In the genomic region with DNA sequence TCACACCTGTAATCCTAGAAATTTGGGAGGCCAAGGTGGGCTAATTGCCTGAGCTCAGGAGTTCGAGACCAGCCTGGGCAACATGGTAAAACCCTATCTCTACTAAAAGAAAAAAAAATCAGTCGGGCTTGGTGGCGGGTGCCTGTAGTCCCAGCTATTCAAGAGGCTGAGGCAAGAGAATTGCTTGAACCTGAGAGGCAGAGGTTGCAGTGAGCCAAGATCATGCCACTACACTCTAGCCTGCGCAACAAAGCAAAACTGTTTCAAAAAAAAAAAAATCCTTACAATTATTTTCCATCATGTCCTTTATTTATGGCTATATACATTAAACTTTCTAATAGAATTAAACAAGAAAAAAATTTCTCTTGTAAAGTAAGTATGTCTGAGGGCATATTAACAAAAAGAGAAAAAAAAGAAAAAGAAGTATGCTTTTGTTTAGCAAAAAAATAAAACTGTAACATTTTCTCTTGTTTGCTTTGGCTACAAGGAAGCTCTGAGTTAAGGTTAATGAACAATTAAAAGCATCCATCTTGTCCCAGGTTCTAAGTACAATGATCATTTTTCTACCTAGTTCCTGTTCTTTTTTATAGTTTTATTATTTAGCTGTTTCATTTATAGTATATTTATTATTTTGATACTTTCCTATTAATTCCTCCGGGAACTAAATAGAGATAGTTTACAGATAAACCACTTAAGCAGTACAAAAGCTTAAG, we compare ENCODE assay signal across 29 cellular contexts.
"Had no signal": no experiment of that assay in that cellular context is flagged by ENCODE, and none has a peak within 500 bp of the region (broad histone marks: within the 10 kb centered on the region; RNA-seq: fewer than 3 reads in every experiment).

No MANE protein-coding gene starts in this region.

- DNase-seq: dermis blood vessel endothelial cell; effector memory CD4-positive, alpha-beta T cell; foreskin keratinocyte; glutamatergic neuron; heart right ventricle; hippocampal formation; left ventricle myocardium inferior; lower lobe of right lung; mucosa of descending colon; naive B cell; sigmoid colon; spleen; stimulated activated CD4-positive, alpha-beta T cell treated with anti-CD3 and anti-CD28 coated beads, Interleukin-4, amount 100 ng/mL, for 4 hours; stimulated activated naive CD8-positive, alpha-beta T cell treated with anti-CD3 and anti-CD28 coated beads, Interleukin-15, Interleukin-2, amounts not matched to agents 100 U/mL and 50 U/mL, for 24 hours; substantia nigra; testis; tibial artery had no signal

- H3K27me3 Mint-ChIP-seq: central memory CD8-positive, alpha-beta T cell; naive B cell; natural killer cell treated with Interleukin-12 subunit alpha and Interleukin-12 subunit beta and Interleukin-15 and Interleukin-18, amount 100 ng/mL, for 72 hours; progenitor cell of endocrine pancreas; stimulated activated memory B cell treated with anti-CD40 and anti-IgM and Interleukin-4, amounts not matched to agents 10 μg/mL and 1 μg/mL and 100 μg/mL, for 72 hours; type B pancreatic cell had no signal

- H3K27ac ChIP-seq: coronary artery, esophagus muscularis mucosa, foreskin keratinocyte, heart right ventricle, left ventricle myocardium inferior, lower lobe of right lung, neutrophil, parathyroid adenoma, sigmoid colon, spleen, testis, tibial artery had no signal

- H3K4me3 ChIP-seq: coronary artery, esophagus muscularis mucosa, heart right ventricle, left ventricle myocardium inferior, lower lobe of right lung, mucosa of descending colon, sigmoid colon, spleen, testis, tibial artery had no signal

- H3K4me1 ChIP-seq: esophagus muscularis mucosa, foreskin keratinocyte, heart right ventricle, left ventricle myocardium inferior, lower lobe of right lung, parathyroid adenoma, sigmoid colon, spleen, testis, tibial artery had no signal

- H3K4me3 Mint-ChIP-seq: central memory CD8-positive, alpha-beta T cell; naive B cell; natural killer cell treated with Interleukin-12 subunit alpha and Interleukin-12 subunit beta and Interleukin-15 and Interleukin-18, amount 100 ng/mL, for 72 hours; neural crest cell; stimulated activated memory B cell treated with anti-CD40 and anti-IgM and Interleukin-4, amounts not matched to agents 10 μg/mL and 1 μg/mL and 100 μg/mL, for 72 hours; type B pancreatic cell had no signal

- H3K9me3 Mint-ChIP-seq: central memory CD8-positive, alpha-beta T cell; naive B cell; natural killer cell treated with Interleukin-12 subunit alpha and Interleukin-12 subunit beta and Interleukin-15 and Interleukin-18, amount 100 ng/mL, for 72 hours; neural crest cell; stimulated activated memory B cell treated with anti-CD40 and anti-IgM and Interleukin-4, amounts not matched to agents 10 μg/mL and 1 μg/mL and 100 μg/mL, for 72 hours; type B pancreatic cell had no signal

- ATAC-seq: foreskin keratinocyte; heart right ventricle; lower lobe of right lung; mucosa of descending colon; natural killer cell treated with Interleukin-12 subunit alpha and Interleukin-12 subunit beta and Interleukin-15 and Interleukin-18, amount 100 ng/mL, for 72 hours; stimulated activated memory B cell treated with anti-CD40 and anti-IgM and Interleukin-4, amounts not matched to agents 10 μg/mL and 1 μg/mL and 100 μg/mL, for 72 hours; stimulated activated naive CD8-positive, alpha-beta T cell treated with anti-CD3 and anti-CD28 coated beads, Interleukin-15, Interleukin-2, amounts not matched to agents 100 U/mL and 50 U/mL, for 24 hours had no signal

- H3K36me3 Mint-ChIP-seq: natural killer cell treated with Interleukin-12 subunit alpha and Interleukin-12 subunit beta and Interleukin-15 and Interleukin-18, amount 100 ng/mL, for 72 hours had no signal

- H3K9me3 ChIP-seq: esophagus muscularis mucosa, heart right ventricle, left ventricle myocardium inferior, lower lobe of right lung, mucosa of descending colon, neutrophil, sigmoid colon, spleen, testis, tibial artery had no signal

- H3K27ac Mint-ChIP-seq: naive B cell; natural killer cell treated with Interleukin-12 subunit alpha and Interleukin-12 subunit beta and Interleukin-15 and Interleukin-18, amount 100 ng/mL, for 72 hours; progenitor cell of endocrine pancreas; stimulated activated memory B cell treated with anti-CD40 and anti-IgM and Interleukin-4, amounts not matched to agents 10 μg/mL and 1 μg/mL and 100 μg/mL, for 72 hours; type B pancreatic cell had no signal

- H3K4me1 Mint-ChIP-seq: central memory CD8-positive, alpha-beta T cell; naive B cell; neural crest cell; stimulated activated memory B cell treated with anti-CD40 and anti-IgM and Interleukin-4, amounts not matched to agents 10 μg/mL and 1 μg/mL and 100 μg/mL, for 72 hours had no signal

- FAIRE-seq: endothelial cell of umbilical vein, keratinocyte had no signal

- H3K27me3 ChIP-seq: esophagus muscularis mucosa, foreskin keratinocyte, heart right ventricle, neutrophil, sigmoid colon, spleen, testis, tibial artery had no signal
